In the genomic region with DNA sequence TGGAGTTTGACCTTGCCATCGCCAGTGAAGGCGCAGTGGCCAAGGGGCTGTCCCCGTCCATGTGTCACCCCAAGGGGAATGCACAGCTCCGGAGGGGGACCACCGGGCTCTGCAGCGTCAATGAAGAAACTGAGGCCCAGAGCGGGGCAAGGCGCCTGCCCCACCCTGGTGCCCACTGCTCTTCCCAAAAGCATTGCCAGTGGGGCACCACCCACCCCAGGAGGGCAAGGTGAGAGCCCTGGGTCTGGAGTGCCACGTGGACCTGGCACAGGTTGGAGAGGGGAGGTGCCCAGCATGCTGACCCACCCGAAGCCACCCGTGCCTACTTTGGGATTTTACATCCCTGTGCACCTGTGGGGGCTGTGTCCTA, we compare ENCODE assay signal across 18 cellular contexts. TPM values are rescaled to one million over a fixed set of nuclear protein-coding genes. Genes with fewer than 3 reads are reported as not detected.
"Had no signal": no experiment of that assay in that cellular context is flagged by ENCODE, and none has a peak within 500 bp of the region (broad histone marks: within the 10 kb centered on the region; RNA-seq: fewer than 3 reads in every experiment).

No MANE protein-coding gene starts in this region.

- H3K4me1 ChIP-seq: esophagus squamous epithelium, lower lobe of right lung, suprapubic skin had no signal

- H3K36me3 ChIP-seq: esophagus squamous epithelium, lower lobe of right lung, right atrium auricular region, suprapubic skin had no signal

- H3K9me3 Mint-ChIP-seq: activated naive CD4-positive, alpha-beta T cell treated with anti-CD3 and anti-CD28 coated beads, Interleukin-2, amount 50 U/mL, for 24 hours had no signal

- H3K4me3 Mint-ChIP-seq: nephron progenitor cell had no signal

- H3K27me3 Mint-ChIP-seq: activated naive CD4-positive, alpha-beta T cell treated with anti-CD3 and anti-CD28 coated beads, Interleukin-2, amount 50 U/mL, for 24 hours had no signal

- DNase-seq: activated CD4-positive, CD25-positive, alpha-beta regulatory T cell; activated gamma-delta T cell; cerebellar nuclear complex; effector CD8-positive, alpha-beta T cell; esophagus squamous epithelium; lower lobe of right lung; nephron progenitor cell; stimulated activated naive CD8-positive, alpha-beta T cell treated with anti-CD3 and anti-CD28 coated beads, Interleukin-15, amount 100 ng/mL, for 72 hours; SW 1271; trophoblast cell had no signal

- H3K4me2 ChIP-seq: hepatocyte had no signal

- H3K27me3 ChIP-seq: hepatocyte, right atrium auricular region had no signal

- H3K9me3 ChIP-seq: suprapubic skin had no signal

- H3K4me3 ChIP-seq: esophagus squamous epithelium, hepatocyte, lower lobe of right lung, right atrium auricular region, suprapubic skin had no signal

- H3K27ac ChIP-seq: hepatocyte, lower lobe of right lung, right atrium auricular region, suprapubic skin had no signal

RNA-seq across cellular contexts. Expression of a gene that starts 8.3 kb away (rescaled TPM):
- total RNA-seq: activated CD4-positive, alpha-beta T cell treated with anti-CD3 and anti-CD28 coated beads, Interleukin-2, amount 10 ng/mL, durations not matched to agents 24 days and 14 days; activated CD8-positive, alpha-beta memory T cell treated with anti-CD3 and anti-CD28 coated beads for 36 hours; bronchial epithelial cell; lower lobe of right lung; mesenteric fat pad had no signal
